In the genomic region with DNA sequence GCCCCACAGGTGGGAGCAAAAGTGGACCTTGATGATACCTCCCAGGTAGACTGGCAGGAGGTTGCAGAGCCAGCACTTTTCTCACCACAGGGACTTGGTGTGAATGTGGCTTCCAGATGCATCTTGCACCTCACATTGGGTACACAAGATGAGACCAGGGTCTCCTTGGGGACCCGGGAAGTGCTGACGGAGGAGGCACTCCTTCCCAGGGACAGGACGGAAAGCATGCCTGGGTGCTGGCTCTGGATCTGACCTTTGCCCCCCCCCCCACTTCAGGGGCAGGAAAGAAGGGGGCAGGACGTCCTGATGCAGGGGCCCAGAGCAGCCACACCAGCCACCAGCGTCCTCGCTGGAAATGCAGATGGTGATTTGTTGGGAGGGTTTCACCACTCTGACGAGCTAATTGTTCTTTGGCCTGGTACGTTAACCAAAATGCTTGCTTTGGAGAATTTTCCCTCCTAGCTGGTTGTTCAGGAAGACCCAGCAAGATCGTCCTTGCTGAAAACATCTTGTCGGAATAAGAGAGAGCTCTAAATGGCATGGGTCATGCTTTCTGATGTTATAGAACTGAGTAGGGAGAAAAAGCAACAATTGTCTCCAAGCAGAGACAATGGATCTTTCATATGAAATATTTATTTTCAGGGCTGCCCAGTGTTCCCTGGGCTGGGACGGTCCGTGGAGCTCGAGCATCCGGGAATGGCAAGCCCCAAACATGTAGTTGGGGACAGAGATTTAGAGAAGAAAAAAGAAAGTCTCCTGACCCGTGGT, we compare ENCODE assay signal across 9 cellular contexts.
DNase-seq lines count a peak whose midpoint lies in the region; ATAC-seq and TF ChIP-seq lines count a peak whose summit lies in the region.
"Had no signal": no experiment of that assay in that cellular context is flagged by ENCODE, and none has a peak within 500 bp of the region (broad histone marks: within the 10 kb centered on the region; RNA-seq: fewer than 3 reads in every experiment).

No MANE protein-coding gene starts in this region.

- peak overlapping the region; percentile 98 for H3K27ac ChIP-seq in temporal lobe (ENCODE audit: low read depth, low read length)

- DNase-seq in KBM-7: peak; percentile 33
- DNase-seq in chondrocyte (ENCODE audit: low spot score): peak; percentile 39
- DNase-seq in left lobe of liver (ENCODE audit: low spot score): peak; percentile 44
- DNase-seq in NOMO-1 treated with DMSO at 0.1 percent for 48 hours (lab: John Stamatoyannopoulos, UW; ENCODE audit: unreplicated experiment): no peak
- no peak for DNase-seq in NCI-H524 (lab: John Stamatoyannopoulos, UW)
- no peak for DNase-seq in cortex of kidney (lab: John Stamatoyannopoulos, UW)
- DNase-seq in kidney tubule cell (ENCODE audit: low spot score): no peak
- DNase-seq: activated CD4-positive, CD25-positive, alpha-beta regulatory T cell treated with anti-CD3 and anti-CD28 coated beads, Interleukin-2, amount 50 U/mL, for 72 hours had no signal

- H3K27ac Mint-ChIP-seq in chondrocyte (ENCODE audit: unreplicated experiment): peak overlapping the region; percentile 93

- no peak for TF ChIP-seq CTCF in chondrocyte (IDR thresholded peaks at IDR 0.05)

- H3K36me3 Mint-ChIP-seq in chondrocyte (ENCODE audit: low read depth): peaks cover 10% of the 10 kb centered on the region

- H3K4me1 Mint-ChIP-seq in chondrocyte (ENCODE audit: low read depth): peaks cover 63% of the 10 kb centered on the region

- in situ Hi-C loops in KBM-7 (cut with MboI; ENCODE audit: low pct_unique_long_range_greater_than_20kb, low sequenced_read_pairs): no loop called here

- peak overlapping the region; percentile 58 for H3K4me3 Mint-ChIP-seq in chondrocyte (ENCODE audit: unreplicated experiment)

- no peak for ATAC-seq in left lobe of liver

- no peaks in the 10 kb centered on the region for H3K9me3 Mint-ChIP-seq in chondrocyte (ENCODE audit: low read depth)

- H3K27me3 Mint-ChIP-seq in chondrocyte (ENCODE audit: low read depth): no peaks in the 10 kb centered on the region

Comparison
In these comparisons a context has a peak if more than half of its experiments do, and no peak if none do; other contexts are left out.
1. DNase-seq: peak in KBM-7 (single experiment), chondrocyte (single experiment) and left lobe of liver (single experiment); none in NOMO-1 treated with DMSO at 0.1 percent for 48 hours (single experiment), NCI-H524 (0 of 2), cortex of kidney (single experiment) and kidney tubule cell (single experiment).